ENCODE assay signal across 8 cellular contexts in the genomic region with DNA sequence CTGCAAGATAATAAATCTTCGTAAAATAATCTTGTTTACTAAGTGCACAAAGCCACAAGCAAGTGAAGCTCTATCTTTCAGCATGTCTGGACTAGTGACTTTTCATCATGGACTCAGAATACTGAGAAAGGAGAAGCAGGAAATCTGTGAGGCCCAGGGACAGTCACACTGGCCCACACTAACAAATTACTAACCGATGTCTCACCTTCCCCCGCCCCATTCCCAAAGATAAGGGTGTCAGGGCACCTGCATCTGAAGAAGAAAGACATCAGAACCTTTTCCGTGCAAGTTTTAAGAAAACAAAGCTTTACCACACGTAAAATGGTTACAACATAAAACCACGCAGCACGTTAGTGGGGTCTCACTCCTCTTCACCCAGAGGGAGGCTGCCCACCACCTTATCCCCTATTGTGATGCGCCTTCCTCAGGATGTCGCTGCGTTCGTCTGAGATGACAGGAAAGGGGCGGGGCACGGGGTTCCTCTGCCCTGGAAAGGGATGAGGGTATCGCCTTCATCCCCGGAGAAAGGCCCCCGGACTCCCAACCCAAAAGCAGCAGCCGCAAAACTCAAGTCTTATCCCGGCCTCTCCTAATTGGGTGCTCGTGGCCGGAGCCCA. TPM values are rescaled to one million over a fixed set of nuclear protein-coding genes. Genes with fewer than 3 reads are reported as not detected.
DNase-seq lines count a peak whose midpoint lies in the region; ATAC-seq and TF ChIP-seq lines count a peak whose summit lies in the region.

No MANE protein-coding gene starts in this region.

- H3K9me3 Mint-ChIP-seq in activated naive CD4-positive, alpha-beta T cell treated with anti-CD3 and anti-CD28 coated beads, Interleukin-2, amount 50 U/mL, for 72 hours = no peaks in the 10 kb centered on the region
- peaks cover 3% of the 10 kb centered on the region for H3K9me3 Mint-ChIP-seq in progenitor cell of endocrine pancreas (ENCODE audit: low read depth)

- H3K4me1 ChIP-seq in heart right ventricle = peaks cover 0 to 40% (median 24%) of the 10 kb centered on the region in 9 donors
- peaks cover 0 to 4% of the 10 kb centered on the region in 2 donors for H3K4me1 ChIP-seq in aorta (ENCODE audit: control insufficient read depth in 1 of 2, insufficient read depth in 2 of 2, low read length in 2 of 2)

- H3K27ac Mint-ChIP-seq in activated naive CD4-positive, alpha-beta T cell treated with anti-CD3 and anti-CD28 coated beads, Interleukin-2, amount 50 U/mL, for 72 hours = peak overlapping the region; percentile 98 to 99
- peak overlapping the region; percentile 99 for H3K27ac Mint-ChIP-seq in progenitor cell of endocrine pancreas

- H3K27ac ChIP-seq in heart right ventricle = peak overlapping the region; percentile 61 to 94 (median 90)
- peak overlapping the region; percentile 47 to 60 for H3K27ac ChIP-seq in aorta (ENCODE audit: low read depth in 1 of 2, low read length in 2 of 2)

- intact Hi-C loops in heart right ventricle (cut with DNase I) (loop anchor here in 3 of 10 donors (10.0 kb wide), 1 partner anchor 78 kb away; no protein-coding TSS in a partner anchor), aorta (cut with DNase I) (loop anchor here in 1 of 2 donors (2.0 to 10.0 kb wide), 4 partner anchors 80 to 202 kb away; a partner anchor contains a TSS)

- no peaks in the 10 kb centered on the region for H3K27me3 Mint-ChIP-seq in progenitor cell of endocrine pancreas

- ATAC-seq in GM21576 (IDR thresholded peaks at IDR 0.05; ENCODE audit: unreplicated experiment) (peak; percentile 41), heart right ventricle (peak; percentile 26 to 71 (median 56)), aorta (ENCODE audit: low FRiP score) (peak; percentile 58)
- ATAC-seq in activated naive CD4-positive, alpha-beta T cell treated with anti-CD3 and anti-CD28 coated beads, Interleukin-2, amount 50 U/mL, for 72 hours = peak; percentile 64 to 67

- H3K4me3 ChIP-seq in heart right ventricle (peak overlapping the region; percentile 67 to 95 (median 88)), aorta (ENCODE audit: low read length in 2 of 2) (peak overlapping the region; percentile 69 to 86)

- H3K36me3 ChIP-seq in heart right ventricle = no peaks in the 10 kb centered on the region
- no peaks in the 10 kb centered on the region for H3K36me3 ChIP-seq in aorta (ENCODE audit: control insufficient read depth in 1 of 2, insufficient read depth in 2 of 2, low read length in 1 of 2)

- H3K4me1 Mint-ChIP-seq in progenitor cell of endocrine pancreas (ENCODE audit: low read depth) = peaks cover 16% of the 10 kb centered on the region

- 1 to 2% methylated on average over 20 of the region's 20 CpGs for WGBS in heart right ventricle, 2 donors
- WGBS in aorta, 2 donors = 1 to 3% methylated on average over 20 of the region's 20 CpGs

- H3K9me3 ChIP-seq in heart right ventricle (no peaks in the 10 kb centered on the region), aorta (ENCODE audit: control insufficient read depth, low read length) (no peaks in the 10 kb centered on the region)

- peaks cover 14 to 22% of the 10 kb centered on the region in 2 donors for H3K36me3 Mint-ChIP-seq in activated naive CD4-positive, alpha-beta T cell treated with anti-CD3 and anti-CD28 coated beads, Interleukin-2, amount 50 U/mL, for 72 hours
- peaks cover 8% of the 10 kb centered on the region for H3K36me3 Mint-ChIP-seq in progenitor cell of endocrine pancreas (ENCODE audit: insufficient read depth)

- no peaks in the 10 kb centered on the region for H3K27me3 ChIP-seq in heart right ventricle
- no peaks in the 10 kb centered on the region for H3K27me3 ChIP-seq in aorta (ENCODE audit: control insufficient read depth in 1 of 2, insufficient read depth in 2 of 2, low read length in 1 of 2)

- peak; percentile 68 for DNase-seq in Daoy (ENCODE audit: low read depth)
- DNase-seq in HuH-7 (ENCODE audit: low spot score) = peak; percentile 58
- DNase-seq in SK-MEL-5 (ENCODE audit: low read depth, low spot score) = peak; percentile 56
- peak; percentile 64 to 73 for DNase-seq in activated naive CD4-positive, alpha-beta T cell treated with anti-CD3 and anti-CD28 coated beads, Interleukin-2, amount 50 U/mL, for 72 hours (ENCODE audit: low spot score in 2 of 2)
- DNase-seq in heart right ventricle = peak; percentile 57 to 59
- peak; percentile 23 for DNase-seq in progenitor cell of endocrine pancreas (ENCODE audit: low spot score, unreplicated experiment)
- DNase-seq in aorta = peak in 1 of 2 donors; percentile 67

- peak overlapping the region; percentile 99 for H3K4me3 Mint-ChIP-seq in progenitor cell of endocrine pancreas (ENCODE audit: low read depth)

- TF ChIP-seq CTCF in heart right ventricle (IDR thresholded peaks at IDR 0.05) = no peak
- no peak for TF ChIP-seq CTCF in progenitor cell of endocrine pancreas (IDR thresholded peaks at IDR 0.05; ENCODE audit: unreplicated experiment)

- in situ Hi-C loops in SK-MEL-5 (cut with HindIII; ENCODE audit: low pct_unique_long_range_greater_than_20kb, low sequenced_read_pairs) = no loop called here

RNA-seq across cellular contexts. Expression of a gene that starts 0.6 kb away (rescaled TPM):
- 62.2 and 68.4 TPM in 2 replicates for total RNA-seq in Daoy (2014; rRNA removed; shearing (Covaris generic))
- total RNA-seq in SK-MEL-5 (2014; rRNA removed; shearing (Covaris generic)) = 90.9 and 101 TPM in 2 replicates
- polyA plus RNA-seq in SK-MEL-5 (2015; cell fraction: cytosol; rRNA removed) = 34.8 and 40.1 TPM in 2 replicates
- 23.4 and 27.8 TPM in 2 replicates for polyA plus RNA-seq in SK-MEL-5 (2015; cell fraction: nucleus; rRNA removed)
- total RNA-seq in activated naive CD4-positive, alpha-beta T cell treated with anti-CD3 and anti-CD28 coated beads, Interleukin-2, amount 50 U/mL, for 72 hours = 10 to 100 TPM; 19.4 to 30.8 TPM
- total RNA-seq in heart right ventricle = 10 to 100 TPM; 20.6 to 36.5 (median 24.4) TPM
- 10 to 100 TPM in 1 of 2 donors, 1 to 10 TPM in 1; 6.8 to 19.7 TPM for polyA plus RNA-seq in heart right ventricle
- 28.7 and 31.1 TPM in 2 replicates for total RNA-seq in progenitor cell of endocrine pancreas
- 10 to 100 TPM; 31.8 to 35.3 TPM for total RNA-seq in aorta
- polyA plus RNA-seq in aorta = 10 to 100 TPM; 19.2 to 28.0 TPM

RNA-seq across cellular contexts. Expression of a gene that starts 33.4 kb away (rescaled TPM):
- not detected in 2 replicates for total RNA-seq in Daoy (2014; rRNA removed; shearing (Covaris generic))
- total RNA-seq in SK-MEL-5 (2014; rRNA removed; shearing (Covaris generic)) = not detected in 2 replicates
- not detected in 2 replicates for polyA plus RNA-seq in SK-MEL-5 (2015; cell fraction: cytosol; rRNA removed)
- not detected in 2 replicates for polyA plus RNA-seq in SK-MEL-5 (2015; cell fraction: nucleus; rRNA removed)
- not detected for total RNA-seq in activated naive CD4-positive, alpha-beta T cell treated with anti-CD3 and anti-CD28 coated beads, Interleukin-2, amount 50 U/mL, for 72 hours
- total RNA-seq in heart right ventricle = not detected
- polyA plus RNA-seq in heart right ventricle = not detected
- total RNA-seq in progenitor cell of endocrine pancreas = not detected in 2 replicates
- total RNA-seq in aorta = not detected
- not detected for polyA plus RNA-seq in aorta
